12 cellular contexts compared by ENCODE assay signal in genomic region chr3:45608296-45608695, GRCh38. TPM values are rescaled to one million over a fixed set of nuclear protein-coding genes. Genes with fewer than 3 reads are reported as not detected.
DNase-seq lines count a peak whose midpoint lies in the region; ATAC-seq and TF ChIP-seq lines count a peak whose summit lies in the region.
"Had no signal": no experiment of that assay in that cellular context is flagged by ENCODE, and none has a peak within 500 bp of the region (broad histone marks: within the 10 kb centered on the region; RNA-seq: fewer than 3 reads in every experiment).

No MANE protein-coding gene starts in this region.

- no peak overlapping the region for H3K4me3 Mint-ChIP-seq in activated B cell treated with CpG ODN at 0.5 μM for 24 hours
- H3K4me3 Mint-ChIP-seq in immature natural killer cell: peak overlapping the region in 1 of 5 donors; percentile 10
- H3K4me3 Mint-ChIP-seq: activated naive CD4-positive, alpha-beta T cell treated with anti-CD3 and anti-CD28 coated beads, Interleukin-2, amount 10 ng/mL, durations not matched to agents 7 days and 5 days; CD4-positive, CD25-positive, alpha-beta regulatory T cell had no signal

- H3K79me2 ChIP-seq in GM23248 (ENCODE audit: insufficient read depth): peaks cover 92% of the 10 kb centered on the region

- H3K4me3 ChIP-seq in GM23248: no peak overlapping the region
- H3K4me3 ChIP-seq in stomach: no peak overlapping the region
- H3K4me3 ChIP-seq: left lung had no signal

- DNase-seq in GM23248 (no peak), activated B cell treated with CpG ODN at 0.5 μM for 24 hours (no peak), immature natural killer cell (no peak), stomach (no peak), EL (no peak), left lobe of liver (ENCODE audit: low spot score) (no peak), SKM-1 treated with dmso at 0.1 percent for 144 hours (lab: John Stamatoyannopoulos, UW; ENCODE audit: unreplicated experiment) (no peak), putamen (ENCODE audit: low spot score) (no peak)
- DNase-seq: activated naive CD4-positive, alpha-beta T cell treated with anti-CD3 and anti-CD28 coated beads, Interleukin-2, amount 10 ng/mL, durations not matched to agents 7 days and 5 days; CD4-positive, CD25-positive, alpha-beta regulatory T cell; left lung; NCI-H2107 had no signal

- ATAC-seq in activated B cell treated with CpG ODN at 0.5 μM for 24 hours (ENCODE audit: low read depth) (no peak), left lobe of liver (no peak)

- H3F3A ChIP-seq in GM23248 (ENCODE audit: insufficient read depth): peaks cover 20% of the 10 kb centered on the region

- POLR2A ChIA-PET in activated B cell treated with CpG ODN at 0.5 μM for 24 hours (lab: Charles Lee): interaction anchor here (1.6 kb wide), 1 partner anchor 81 kb away, joined by 3 read pairs; the partner anchor contains the start of gene SACM1L

- H3K9me3 ChIP-seq in GM23248 (ENCODE audit: low read depth) (no peaks in the 10 kb centered on the region), stomach (no peaks in the 10 kb centered on the region)
- H3K9me3 ChIP-seq: left lung had no signal

- H4K20me1 ChIP-seq in GM23248 (ENCODE audit: insufficient read depth): no peaks in the 10 kb centered on the region

- H3K27ac ChIP-seq in GM23248 (peak overlapping the region; percentile 45), stomach (peak overlapping the region in 4 of 5 donors; percentile 25 to 78 (median 64))
- H3K27ac ChIP-seq: left lung had no signal

- WGBS in GM23248 (ENCODE audit: low coverage in 1 of 2, low lambda C conversion rate in 2 of 2, missing lambda C conversion rate in 2 of 2), 2 experiments: 83 to 87% methylated on average over 10 of the region's 10 CpGs
- WGBS in stomach, 5 donors: 73 to 93% (median 85%) methylated on average over 10 of the region's 10 CpGs

- in situ Hi-C loops in GM23248 (cut with MboI): no loop called here

- H3K27me3 ChIP-seq in GM23248 (replicated peaks; ENCODE audit: insufficient read depth) (no peaks in the 10 kb centered on the region), stomach (no peaks in the 10 kb centered on the region)
- H3K27me3 ChIP-seq: left lung had no signal

- CTCF ChIA-PET in activated B cell treated with CpG ODN at 0.5 μM for 24 hours (lab: Charles Lee): no interaction called here

- H3K27ac Mint-ChIP-seq in activated B cell treated with CpG ODN at 0.5 μM for 24 hours: peak overlapping the region; percentile 57
- H3K27ac Mint-ChIP-seq in immature natural killer cell: peak overlapping the region in 4 of 6 donors; percentile 45 to 80 (median 64)
- H3K27ac Mint-ChIP-seq: activated naive CD4-positive, alpha-beta T cell treated with anti-CD3 and anti-CD28 coated beads, Interleukin-2, amount 10 ng/mL, durations not matched to agents 7 days and 5 days had no signal

- no peak for TF ChIP-seq POLR2A in stomach (IDR thresholded peaks at IDR 0.05)

- H3K27me3 Mint-ChIP-seq in activated B cell treated with CpG ODN at 0.5 μM for 24 hours (no peaks in the 10 kb centered on the region), immature natural killer cell (ENCODE audit: low read depth in 3 of 3) (peaks cover 0 to 2% (median 0%) of the 10 kb centered on the region in 3 donors)
- H3K27me3 Mint-ChIP-seq: activated naive CD4-positive, alpha-beta T cell treated with anti-CD3 and anti-CD28 coated beads, Interleukin-2, amount 10 ng/mL, durations not matched to agents 7 days and 5 days; CD4-positive, CD25-positive, alpha-beta regulatory T cell had no signal

- H3K9me2 ChIP-seq in GM23248 (ENCODE audit: insufficient read depth): no peaks in the 10 kb centered on the region

- H3K4me1 Mint-ChIP-seq in activated B cell treated with CpG ODN at 0.5 μM for 24 hours: peaks cover 90% of the 10 kb centered on the region
- H3K4me1 Mint-ChIP-seq in immature natural killer cell: peaks cover 51 to 79% of the 10 kb centered on the region in 2 donors

- H3K9ac ChIP-seq in GM23248: peak overlapping the region; percentile 32

- peaks cover 23% of the 10 kb centered on the region for H3K4me1 ChIP-seq in GM23248 (ENCODE audit: insufficient read depth)
- peaks cover 49 to 100% (median 74%) of the 10 kb centered on the region in 4 donors for H3K4me1 ChIP-seq in stomach

- H3K36me3 ChIP-seq in GM23248 (ENCODE audit: low read depth) (no peaks in the 10 kb centered on the region), stomach (peaks cover 4 to 25% (median 21%) of the 10 kb centered on the region in 4 donors)

- no peak for TF ChIP-seq EP300 in stomach (IDR thresholded peaks at IDR 0.05)

- no peaks in the 10 kb centered on the region for H3K9me3 Mint-ChIP-seq in activated B cell treated with CpG ODN at 0.5 μM for 24 hours
- H3K9me3 Mint-ChIP-seq in immature natural killer cell: no peaks in the 10 kb centered on the region
- H3K9me3 Mint-ChIP-seq: activated naive CD4-positive, alpha-beta T cell treated with anti-CD3 and anti-CD28 coated beads, Interleukin-2, amount 10 ng/mL, durations not matched to agents 7 days and 5 days; CD4-positive, CD25-positive, alpha-beta regulatory T cell had no signal

- peak overlapping the region; percentile 56 for H3K4me2 ChIP-seq in GM23248 (ENCODE audit: unreplicated experiment)

- intact Hi-C loops in activated B cell treated with CpG ODN at 0.5 μM for 24 hours (cut with micrococcal nuclease): no loop called here
- intact Hi-C loops in stomach (cut with DNase I; ENCODE audit: low total_unique reads): no loop called here

- peaks cover 55% of the 10 kb centered on the region for H3K36me3 Mint-ChIP-seq in activated B cell treated with CpG ODN at 0.5 μM for 24 hours (ENCODE audit: low read depth)
- H3K36me3 Mint-ChIP-seq in immature natural killer cell: peaks cover 7 to 13% (median 7%) of the 10 kb centered on the region in 3 donors

- no peak overlapping the region for H2AFZ ChIP-seq in GM23248

- TF ChIP-seq CTCF in activated B cell treated with CpG ODN at 0.5 μM for 24 hours (IDR thresholded peaks at IDR 0.05) (no peak), stomach (IDR thresholded peaks at IDR 0.05) (no peak)

RNA-seq across cellular contexts. Expression of gene LIMD1, which starts 13.7 kb away (rescaled TPM):
- 8.3 and 10.3 TPM in 2 replicates for total RNA-seq in GM23248 (2014; rRNA removed; shearing (Covaris generic))
- polyA plus RNA-seq in GM23248 (2016; fragmentation: Nextera tagmentation; extraction: Ambion mirVana): 6.2 and 8.6 TPM in 2 replicates
- total RNA-seq in activated B cell treated with CpG ODN at 0.5 μM for 24 hours: 62.8 and 82.0 TPM in 2 replicates
- 10 to 100 TPM in 1 of 3 donors, 1 to 10 TPM in 1, under 1 TPM in 1; 0.62 to 12.8 (median 3.5) TPM for polyA plus RNA-seq in immature natural killer cell
- total RNA-seq in stomach: 10 to 100 TPM; 10.1 to 91.1 (median 25.3) TPM
- polyA plus RNA-seq in stomach: 1 to 10 TPM; 2.3 to 3.7 (median 3.4) TPM
- 30.7 TPM for total RNA-seq in left lobe of liver
